In genomic region chr5:67552773-67553172, GRCh38 we compare ENCODE assay signal across 29 cellular contexts.
"Had no signal": no experiment of that assay in that cellular context is flagged by ENCODE, and none has a peak within 500 bp of the region (broad histone marks: within the 10 kb centered on the region; RNA-seq: fewer than 3 reads in every experiment).

No MANE protein-coding gene starts in this region.

- H3K27me3 ChIP-seq: brain microvascular endothelial cell, right lobe of liver, stomach, thyroid gland had no signal

- FAIRE-seq: astrocyte, kidney had no signal

- H3K4me3 ChIP-seq: right lobe of liver, skin epidermis, stomach, thyroid gland had no signal

- H3K36me3 ChIP-seq: brain microvascular endothelial cell, right lobe of liver, stomach, thyroid gland had no signal

- H3K27ac ChIP-seq: brain microvascular endothelial cell, right lobe of liver, stomach, thyroid gland had no signal

- H3K4me1 ChIP-seq: stomach had no signal

- ATAC-seq: activated CD8-positive, alpha-beta T cell treated with anti-CD3 and anti-CD28 coated beads for 36 hours; activated T-cell treated with anti-CD3 and anti-CD28 coated beads, Interleukin-2, amount 50 U/mL, for 4 hours; activated T-helper 17 cell treated with anti-CD3 and anti-CD28 coated beads, Interleukin-2, amount 50 U/mL, for 72 hours; esophagus mucosa; left colon; naive thymus-derived CD4-positive, alpha-beta T cell; right lobe of liver; stimulated activated naive B cell treated with anti-CD40 and anti-IgM and Interleukin-4, amounts not matched to agents 10 μg/mL and 1 μg/mL and 100 μg/mL, for 72 hours; WTC11 had no signal

- DNase-seq: activated CD4-positive, alpha-beta T cell treated with anti-CD3 and anti-CD28 coated beads, Interleukin-2, amount 50 U/mL, for 1 hour; activated CD8-positive, alpha-beta T cell treated with anti-CD3 and anti-CD28 coated beads for 36 hours; activated gamma-delta T cell treated with Interleukin-2 at 50 U/mL for 16 hours; activated naive CD4-positive, alpha-beta T cell treated with anti-CD3 and anti-CD28 coated beads, Interleukin-2, amount 50 U/mL, for 16 hours; activated T-cell treated with anti-CD3 and anti-CD28 coated beads, Interleukin-2, amount 50 U/mL, for 4 hours; amniotic stem cell; brain microvascular endothelial cell; cortex of kidney; endodermal cell; foreskin fibroblast; head of caudate nucleus; hippocampal formation; kidney; left colon; naive thymus-derived CD4-positive, alpha-beta T cell; occipital lobe; posterior cingulate gyrus; right lobe of liver; stimulated activated CD4-positive, alpha-beta T cell treated with anti-CD3 and anti-CD28 coated beads, Interleukin-4, amount 100 ng/mL, for 24 hours; stimulated activated CD8-positive, alpha-beta memory T cell treated with anti-CD3 and anti-CD28 coated beads, Interleukin-4, amount 100 ng/mL, for 48 hours; stimulated activated naive B cell treated with anti-CD40 and anti-IgM and Interleukin-4, amounts not matched to agents 10 μg/mL and 1 μg/mL and 100 μg/mL, for 72 hours; stomach; T-helper 2 cell; thyroid gland had no signal

- H3K9me3 ChIP-seq: right lobe of liver, stomach, thyroid gland had no signal
